In genomic region chr1:168304865-168305264, GRCh38 we compare ENCODE assay signal across 22 cellular contexts. TPM values are rescaled to one million over a fixed set of nuclear protein-coding genes. Genes with fewer than 3 reads are reported as not detected.
A peak's percentile ranks its signal among the peaks of the same experiment; 100 is the strongest.
DNase-seq lines count a peak whose midpoint lies in the region; ATAC-seq and TF ChIP-seq lines count a peak whose summit lies in the region.
"Had no signal": no experiment of that assay in that cellular context is flagged by ENCODE, and none has a peak within 500 bp of the region (broad histone marks: within the 10 kb centered on the region; RNA-seq: fewer than 3 reads in every experiment).

No MANE protein-coding gene starts in this region.

- intact Hi-C loops in aorta (cut with DNase I), result no loop called here

- POLR2A ChIA-PET in HEK293 (lab: Yijun Ruan, JAX), result no interaction called here

- DNase-seq in NCI-H748 (lab: John Stamatoyannopoulos, UW; ENCODE audit: unreplicated experiment) (peak; percentile 55), NCI-H748 treated with DMSO at 0.1 percent for 48 hours (lab: John Stamatoyannopoulos, UW) (no peak), NCI-H2227 (lab: John Stamatoyannopoulos, UW; ENCODE audit: unreplicated experiment) (peak; percentile 79), substantia nigra (lab: John Stamatoyannopoulos, UW) (peak in 5 of 49 donors; percentile 1 to 20 (median 6)), aorta (no peak)
- DNase-seq: AML-193, DMS153, GDM1, GM23248, HCEC 1CT, MM.1S, NCI-H1105 treated with DMSO at 0.1 percent for 48 hours, NCI-H2107, NCI-H82, PC-3, RPMI8226, SIG-M5, T-helper 1 cell, T1000 had no signal

- H3K27ac ChIP-seq in HEK293 (ENCODE audit: extremely low read depth, low read depth, low read length) (no peak overlapping the region), substantia nigra (ENCODE audit: low read depth, low read length, poor library complexity, severe bottlenecking) (peak overlapping the region; percentile 12), aorta (ENCODE audit: low read depth in 1 of 2, low read length in 2 of 2) (no peak overlapping the region)
- H3K27ac ChIP-seq: GM23248 had no signal

- H3K4me1 ChIP-seq in HEK293 (ENCODE audit: control insufficient read depth, insufficient read depth, low read length) (no peaks in the 10 kb centered on the region), aorta (ENCODE audit: control insufficient read depth in 1 of 2, insufficient read depth in 2 of 2, low read length in 2 of 2) (no peaks in the 10 kb centered on the region)

- CTCF ChIA-PET in HEK293 (lab: Yijun Ruan, JAX), result interaction anchor here (1.3 to 1.7 kb wide), 2 partner anchors 18 to 70 kb away, joined by 4 to 10 read pairs; no protein-coding TSS in a partner anchor

- no peak for ATAC-seq in aorta (ENCODE audit: low FRiP score)
- no peak for ATAC-seq in HG03025 (IDR thresholded peaks at IDR 0.05; ENCODE audit: low FRiP score, unreplicated experiment)
- ATAC-seq: PC-3, SK-N-SH treated with all-trans-retinoic acid at 6 μM for 48 hours had no signal

- WGBS in aorta, 2 donors, result 97 to 98% methylated on average over 5 of the region's 5 CpGs

- H3K36me3 ChIP-seq in HEK293 (ENCODE audit: control insufficient read depth in 2 of 2, insufficient read depth in 1 of 2, low read length in 2 of 2), result no peaks in the 10 kb centered on the region
- peaks cover 0 to 6% of the 10 kb centered on the region in 2 donors for H3K36me3 ChIP-seq in aorta (ENCODE audit: control insufficient read depth in 1 of 2, insufficient read depth in 2 of 2, low read length in 1 of 2)

- TF ChIP-seq CTCF in HEK293 (tag by site-specific recombination; IDR thresholded peaks at IDR 0.05), result no peak

- H3K9me3 ChIP-seq in HEK293 (ENCODE audit: control insufficient read depth, insufficient read depth, low read depth, low read length) (no peaks in the 10 kb centered on the region), aorta (ENCODE audit: control insufficient read depth, low read length) (no peaks in the 10 kb centered on the region)

- no peak overlapping the region for H3K4me3 ChIP-seq in HEK293 (ENCODE audit: low read depth, low read length)
- no peak overlapping the region for H3K4me3 ChIP-seq in aorta (ENCODE audit: low read length in 2 of 2)
- H3K4me3 ChIP-seq: GM23248 had no signal

- H3K27me3 ChIP-seq in aorta (ENCODE audit: control insufficient read depth in 1 of 2, insufficient read depth in 2 of 2, low read length in 1 of 2), result no peaks in the 10 kb centered on the region

TF ChIP-seq in HEK293, 187 proteins besides CTCF, POLR2A, EP300 and RAD21:
- TF ChIP-seq ZNF610 (tag by site-specific recombination; IDR thresholded peaks at IDR 0.05; ENCODE audit: borderline replicate concordance) (peak; percentile 67; the same call in 1 of the 2 replicates), ZNF792 (tag by site-specific recombination; IDR thresholded peaks at IDR 0.05) (no peak), ZNF112 (tag by site-specific recombination; IDR thresholded peaks at IDR 0.05) (no peak)

RNA-seq across cellular contexts. Expression of gene TBX19, which starts 24.2 kb away (rescaled TPM):
- total RNA-seq in aorta, result 1 to 10 TPM; 4.1 to 8.8 TPM
- 1 to 10 TPM in 1 of 2 donors, under 1 TPM in 1; 0.50 to 5.6 TPM for polyA plus RNA-seq in aorta

Comparison
In these comparisons a context has a peak if more than half of its experiments do, and no peak if none do; other contexts are left out.
1. DNase-seq: peak in NCI-H748 (single experiment) and NCI-H2227 (single experiment); none in NCI-H748 treated with DMSO at 0.1 percent for 48 hours (single experiment) and aorta (0 of 2).